Comparison of ENCODE assay signal across 6 cellular contexts in genomic region chr5:171684169-171684568, GRCh38.
"Had no signal": no experiment of that assay in that cellular context is flagged by ENCODE, and none has a peak within 500 bp of the region (broad histone marks: within the 10 kb centered on the region; RNA-seq: fewer than 3 reads in every experiment).

No MANE protein-coding gene starts in this region.

- H3K27ac ChIP-seq: HL-60, KMS-11 had no signal

- DNase-seq: IMR-90, KBM-7, KG1 had no signal

- H3K4me3 ChIP-seq: K562 had no signal
